Comparison of ENCODE assay signal across 8 cellular contexts in genomic region chr1:33181906-33182305, GRCh38. TPM values are rescaled to one million over a fixed set of nuclear protein-coding genes. Genes with fewer than 3 reads are reported as not detected.
DNase-seq lines count a peak whose midpoint lies in the region; ATAC-seq, FAIRE-seq and TF ChIP-seq lines count a peak whose summit lies in the region.

Gene TRIM62, minus strand, starts transcription at chr1:33182043. Its CDS starts 611 bp downstream, at chr1:33181432.

- peaks cover 10% of the 10 kb centered on the region for H3K4me1 ChIP-seq in keratinocyte (ENCODE audit: control insufficient read depth, extremely low read depth, insufficient read depth, low read length)

- ATAC-seq in HG03039 (IDR thresholded peaks at IDR 0.05; ENCODE audit: unreplicated experiment) (peak; percentile 34), GM19328 (IDR thresholded peaks at IDR 0.05; ENCODE audit: unreplicated experiment) (no peak)

- CTCF ChIA-PET in GM10248 (lab: Yijun Ruan, JAX) = interaction anchor here (2.0 kb wide), 1 partner anchor 55 kb away, joined by 8 read pairs; no protein-coding TSS in a partner anchor

- peak within 1 kb of the TSS; percentile 84 for H3K4me2 ChIP-seq in keratinocyte (ENCODE audit: control insufficient read depth, extremely low read depth, insufficient read depth, low read depth, low read length)

- no peaks in the 10 kb centered on the region for H4K20me1 ChIP-seq in keratinocyte (ENCODE audit: control insufficient read depth, extremely low read depth, insufficient read depth, low read length)

- dilution Hi-C loops in keratinocyte (cut with MboI; ENCODE audit: extremely low pct_ligation_motif_present, low sequenced_read_pairs) = no loop called here

- H3K4me3 ChIP-seq in keratinocyte (ENCODE audit: control insufficient read depth in 2 of 3, extremely low read depth in 1 of 3, insufficient read depth in 2 of 3, low read depth in 1 of 3, low read length in 3 of 3) = peak within 1 kb of the TSS; percentile 59 to 74 (median 68)

- no peaks in the 10 kb centered on the region for H3K9me3 ChIP-seq in keratinocyte (ENCODE audit: control insufficient read depth, low read depth, low read length)

- POLR2A ChIA-PET in GM10248 (lab: Yijun Ruan, JAX) = interaction anchor here (0.5 to 1.0 kb wide), 3 partner anchors 24 to 170 kb away, joined by 3 to 5 read pairs (median 4); no protein-coding TSS in a partner anchor

- no peaks in the 10 kb centered on the region for H3K9me1 ChIP-seq in keratinocyte (ENCODE audit: control insufficient read depth, extremely low read depth, insufficient read depth, low read length)

- FAIRE-seq in keratinocyte (lab: Jason Lieb, UNC) = no peak

- no peaks in the 10 kb centered on the region for H3K79me2 ChIP-seq in keratinocyte (ENCODE audit: control insufficient read depth, insufficient read depth, low read length)

- H2AFZ ChIP-seq in keratinocyte (ENCODE audit: control insufficient read depth, low read length) = peak within 1 kb of the TSS; percentile 81

- H3K9ac ChIP-seq in keratinocyte (ENCODE audit: control insufficient read depth, extremely low read depth, insufficient read depth, low read length) = peak within 1 kb of the TSS; percentile 56

- TF ChIP-seq CTCF in GM10248 (IDR thresholded peaks at IDR 0.05; ENCODE audit: control extremely low read depth, extremely low read depth, low read depth, missing control alignments) (no peak), keratinocyte (optimal IDR thresholded peaks at IDR 0.05 in 1 of 3, IDR thresholded peaks at IDR 0.05 in 1 of 3, conservative IDR thresholded peaks at IDR 0.05 in 1 of 3; ENCODE audit: extremely low read depth in 1 of 3, insufficient read depth in 2 of 3, low read length in 3 of 3) (no peak)

- peak; percentile 93 for DNase-seq in GM10248 (ENCODE audit: extremely low spot score)
- DNase-seq in NCI-H2171 treated with DMSO at 0.1 percent for 48 hours (lab: John Stamatoyannopoulos, UW) = peak; percentile 87
- peak; percentile 26 to 65 (median 58) for DNase-seq in activated CD4-positive, CD25-positive, alpha-beta regulatory T cell (lab: John Stamatoyannopoulos, UW)
- DNase-seq in caudate nucleus (lab: John Stamatoyannopoulos, UW) = peak in 57 of 61 donors; percentile 40 to 89 (median 77)
- DNase-seq in keratinocyte (ENCODE audit: low read depth, low spot score) = peak; percentile 59
- peak; percentile 22 to 69 (median 52) for DNase-seq in stimulated activated CD4-positive, alpha-beta T cell treated with anti-CD3 and anti-CD28 coated beads, Interleukin-12 subunit alpha, Interleukin-12 subunit beta, amount 100 ng/mL, for 48 hours (ENCODE audit: low read depth in 2 of 3, low spot score in 1 of 3)

- H3K27ac ChIP-seq in caudate nucleus (ENCODE audit: low read depth, low read length) = peak within 1 kb of the TSS; percentile 29
- no peak within 1 kb of the TSS for H3K27ac ChIP-seq in keratinocyte (ENCODE audit: control insufficient read depth, insufficient read depth, low read length)

- H3K27me3 ChIP-seq in keratinocyte (ENCODE audit: control insufficient read depth, extremely low read depth, insufficient read depth, low read length) = no peaks in the 10 kb centered on the region

- no peaks in the 10 kb centered on the region for H3K36me3 ChIP-seq in keratinocyte (ENCODE audit: control insufficient read depth in 2 of 2, extremely low read depth in 1 of 2, insufficient read depth in 2 of 2, low read length in 2 of 2)

RNA-seq across cellular contexts. Expression of gene TRIM62, which starts in this region (rescaled TPM):
- polyA plus RNA-seq in keratinocyte = 2.0 to 4.7 TPM (median 2.2 TPM) in 3 replicates
- 2.0 TPM for polyA plus RNA-seq in keratinocyte (2011; ENCODE audit: low read depth)
- polyA plus RNA-seq in keratinocyte (2011; cell fraction: cytosol; rRNA removed) = 4.6 and 5.5 TPM in 2 replicates
- 10.2 and 13.8 TPM in 2 replicates for polyA plus RNA-seq in keratinocyte (2011; cell fraction: nucleus; rRNA removed)
- polyA plus RNA-seq in keratinocyte (2012; ENCODE audit: low replicate concordance) = 6.9 TPM in 2 replicates
- 2.8 to 17.1 TPM (median 5.5 TPM) in 3 replicates for polyA minus RNA-seq in keratinocyte
- 8.6 TPM for polyA minus RNA-seq in keratinocyte (2011; cell fraction: cytosol; rRNA and poly(A)+ RNA removed)
- polyA minus RNA-seq in keratinocyte (2011; cell fraction: nucleus; rRNA and poly(A)+ RNA removed) = 6.9 and 7.8 TPM in 2 replicates
